9 cellular contexts compared by ENCODE assay signal in genomic region chr15:81160312-81161214, GRCh38. TPM values are rescaled to one million over a fixed set of nuclear protein-coding genes. Genes with fewer than 3 reads are reported as not detected.
DNase-seq lines count a peak whose midpoint lies in the region; ATAC-seq and TF ChIP-seq lines count a peak whose summit lies in the region.
"Had no signal": no experiment of that assay in that cellular context is flagged by ENCODE, and none has a peak within 500 bp of the region (broad histone marks: within the 10 kb centered on the region; RNA-seq: fewer than 3 reads in every experiment).

No MANE protein-coding gene starts in this region.

- ATAC-seq in stimulated activated effector memory CD8-positive, alpha-beta T cell treated with anti-CD3 and anti-CD28 coated beads, Interleukin-12 subunit alpha, Interleukin-12 subunit beta, amount 100 ng/mL, for 72 hours, result no peak
- no peak for ATAC-seq in GM18870 (IDR thresholded peaks at IDR 0.05; ENCODE audit: unreplicated experiment)

- TF ChIP-seq CTCF in HFF-Myc (IDR thresholded peaks at IDR 0.05; ENCODE audit: low read depth, low read length, missing control alignments) (no peak), foreskin fibroblast (IDR thresholded peaks at IDR 0.05; ENCODE audit: low read depth, low read length) (no peak), WERI-Rb-1 (IDR thresholded peaks at IDR 0.05; ENCODE audit: low read depth, low read length) (no peak)

- H3K27me3 ChIP-seq in WERI-Rb-1 (ENCODE audit: insufficient read depth, low read depth, severe bottlenecking), result no peaks in the 10 kb centered on the region

- no peak overlapping the region for H3K4me3 Mint-ChIP-seq in stimulated activated effector memory CD8-positive, alpha-beta T cell treated with anti-CD3 and anti-CD28 coated beads, Interleukin-12 subunit alpha, Interleukin-12 subunit beta, amount 100 ng/mL, for 72 hours

- H3K27ac Mint-ChIP-seq in stimulated activated effector memory CD8-positive, alpha-beta T cell treated with anti-CD3 and anti-CD28 coated beads, Interleukin-12 subunit alpha, Interleukin-12 subunit beta, amount 100 ng/mL, for 72 hours, result peak overlapping the region; percentile 5

- no peaks in the 10 kb centered on the region for H3K9me3 Mint-ChIP-seq in stimulated activated effector memory CD8-positive, alpha-beta T cell treated with anti-CD3 and anti-CD28 coated beads, Interleukin-12 subunit alpha, Interleukin-12 subunit beta, amount 100 ng/mL, for 72 hours
- H3K9me3 Mint-ChIP-seq: immature natural killer cell had no signal

- H3K4me3 ChIP-seq in HFF-Myc (replicated peaks; ENCODE audit: low read depth, low read length), result no peak overlapping the region
- H3K4me3 ChIP-seq in foreskin fibroblast (ENCODE audit: low read depth in 1 of 2, low read length in 2 of 2), result no peak overlapping the region
- no peak overlapping the region for H3K4me3 ChIP-seq in WERI-Rb-1 (ENCODE audit: low read depth, low read length)

- peaks cover 20% of the 10 kb centered on the region for H3K4me1 Mint-ChIP-seq in stimulated activated effector memory CD8-positive, alpha-beta T cell treated with anti-CD3 and anti-CD28 coated beads, Interleukin-12 subunit alpha, Interleukin-12 subunit beta, amount 100 ng/mL, for 72 hours

- DNase-seq in HFF-Myc (ENCODE audit: extremely low read depth, low read depth) (peak; percentile 96), RPMI7951 (ENCODE audit: low read depth) (peak; percentile 98), foreskin fibroblast (peak; percentile 90 to 98), WERI-Rb-1 (no peak), foreskin melanocyte (no peak), mesenteric fat pad (ENCODE audit: low spot score) (no peak)
- no peak for DNase-seq in stimulated activated effector memory CD8-positive, alpha-beta T cell treated with anti-CD3 and anti-CD28 coated beads, Interleukin-12 subunit alpha, Interleukin-12 subunit beta, amount 100 ng/mL, for 72 hours (ENCODE audit: low spot score in 2 of 2)
- DNase-seq: immature natural killer cell had no signal

- H3K36me3 ChIP-seq in WERI-Rb-1, result no peaks in the 10 kb centered on the region

- no peak overlapping the region for H3K27ac ChIP-seq in WERI-Rb-1

- no peaks in the 10 kb centered on the region for H3K9me3 ChIP-seq in WERI-Rb-1 (ENCODE audit: severe bottlenecking)

- no peaks in the 10 kb centered on the region for H3K36me3 Mint-ChIP-seq in stimulated activated effector memory CD8-positive, alpha-beta T cell treated with anti-CD3 and anti-CD28 coated beads, Interleukin-12 subunit alpha, Interleukin-12 subunit beta, amount 100 ng/mL, for 72 hours
- H3K36me3 Mint-ChIP-seq: immature natural killer cell had no signal

RNA-seq across cellular contexts. Expression of gene CFAP161, which starts 26.5 kb away (rescaled TPM):
- total RNA-seq in RPMI7951 (2014; rRNA removed; shearing (Covaris generic)), result 0.36 and 0.59 TPM in 2 replicates
- total RNA-seq in mesenteric fat pad, result 0.71 TPM

RNA-seq across cellular contexts. Expression of gene IL16, which starts 36.1 kb away (rescaled TPM):
- total RNA-seq in RPMI7951 (2014; rRNA removed; shearing (Covaris generic)), result 0.96 and 1.4 TPM in 2 replicates
- total RNA-seq in mesenteric fat pad, result 21.8 TPM

Comparison
In these comparisons a context has a peak if more than half of its experiments do, and no peak if none do; other contexts are left out.
1. DNase-seq: peak in HFF-Myc (single experiment), RPMI7951 (single experiment) and foreskin fibroblast (2 of 2); none in stimulated activated effector memory CD8-positive, alpha-beta T cell treated with anti-CD3 and anti-CD28 coated beads, Interleukin-12 subunit alpha, Interleukin-12 subunit beta, amount 100 ng/mL, for 72 hours (0 of 2), WERI-Rb-1 (single experiment), foreskin melanocyte (single experiment) and mesenteric fat pad (single experiment).